Comparison of ENCODE assay signal across 21 cellular contexts in the genomic region with DNA sequence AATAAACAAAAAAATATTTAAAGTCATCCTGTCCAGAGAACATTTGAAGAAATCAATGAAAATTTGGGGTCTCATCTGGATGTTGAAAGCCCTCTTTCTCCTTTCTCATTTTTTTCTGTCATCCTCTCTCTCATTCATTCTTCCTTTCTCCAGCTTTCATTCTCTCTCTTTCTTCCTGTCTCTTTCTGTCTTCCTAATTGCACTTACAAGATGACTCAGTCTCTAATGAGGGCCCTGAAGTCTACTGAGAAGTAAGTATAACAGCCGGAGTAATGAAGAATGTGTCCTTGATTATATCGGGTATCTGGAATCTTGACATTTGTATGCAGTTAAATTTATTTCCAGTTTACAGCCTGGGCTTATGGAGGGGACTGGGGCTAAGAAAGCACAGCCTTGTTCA.
"Had no signal": no experiment of that assay in that cellular context is flagged by ENCODE, and none has a peak within 500 bp of the region (broad histone marks: within the 10 kb centered on the region; RNA-seq: fewer than 3 reads in every experiment).

No MANE protein-coding gene starts in this region.

- H3K36me3 Mint-ChIP-seq: natural killer cell, type B pancreatic cell had no signal

- ATAC-seq: gastrocnemius medialis, heart right ventricle, left lobe of liver, natural killer cell had no signal

- DNase-seq: effector CD4-positive, alpha-beta T cell; endodermal cell; erythroblast; gastrocnemius medialis; heart right ventricle; hypothalamus; islet precursor cell; mammary epithelial cell; natural killer cell; ovary; sigmoid colon; stimulated activated CD4-positive, alpha-beta T cell treated with anti-CD3 and anti-CD28 coated beads, Interleukin-12 subunit alpha, Interleukin-12 subunit beta, amount 100 ng/mL, for 4 hours; stimulated activated naive CD4-positive, alpha-beta T cell treated with Interleukin-2 at 50 U/mL for 16 hours; thyroid gland had no signal

- H3K4me1 Mint-ChIP-seq: endodermal cell, natural killer cell had no signal

- H3K36me3 ChIP-seq: gastrocnemius medialis, heart right ventricle, ovary, right atrium auricular region, sigmoid colon, suprapubic skin, thyroid gland had no signal

- H3K4me1 ChIP-seq: gastrocnemius medialis, right atrium auricular region, sigmoid colon, suprapubic skin, thyroid gland had no signal

- H3K4me3 ChIP-seq: coronary artery, gastrocnemius medialis, heart right ventricle, ovary, right atrium auricular region, sigmoid colon, skin epidermis, suprapubic skin, thyroid gland had no signal

- H3K27me3 ChIP-seq: gastrocnemius medialis, ovary, right atrium auricular region, sigmoid colon, thyroid gland had no signal

- H3K4me3 Mint-ChIP-seq: endodermal cell, natural killer cell, neural crest cell, type B pancreatic cell had no signal

- H3K9me3 ChIP-seq: gastrocnemius medialis, ovary, sigmoid colon, suprapubic skin, thyroid gland had no signal

- H3K27ac Mint-ChIP-seq: endodermal cell, natural killer cell, type B pancreatic cell had no signal

- H3K27ac ChIP-seq: coronary artery, gastrocnemius medialis, ovary, right atrium auricular region, sigmoid colon, suprapubic skin, thyroid gland had no signal
